ENCODE assay signal across 12 cellular contexts in the genomic region with DNA sequence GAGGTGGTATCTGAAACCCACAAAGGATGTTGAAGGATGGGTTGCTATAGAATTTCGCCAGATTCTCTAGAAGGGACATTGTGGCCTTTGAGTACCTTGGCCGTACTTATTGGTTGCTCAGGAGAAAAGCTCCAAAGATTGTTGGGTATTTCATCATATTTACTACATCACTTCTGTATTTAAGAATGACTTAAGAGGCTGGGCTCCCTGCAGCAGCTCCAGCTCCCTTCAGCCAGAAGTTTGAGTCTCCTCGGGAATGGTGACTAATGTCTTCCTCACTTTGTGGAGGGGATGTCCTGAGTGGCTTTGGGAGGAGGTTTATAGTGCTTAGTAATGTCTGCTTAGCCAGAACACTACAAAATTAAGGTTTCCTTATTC. TPM values are rescaled to one million over a fixed set of nuclear protein-coding genes. Genes with fewer than 3 reads are reported as not detected.
DNase-seq lines count a peak whose midpoint lies in the region; ATAC-seq and TF ChIP-seq lines count a peak whose summit lies in the region.
"Had no signal": no experiment of that assay in that cellular context is flagged by ENCODE, and none has a peak within 500 bp of the region (broad histone marks: within the 10 kb centered on the region; RNA-seq: fewer than 3 reads in every experiment).

No MANE protein-coding gene starts in this region.

- H3K27me3 ChIP-seq in body of pancreas (no peaks in the 10 kb centered on the region), aorta (ENCODE audit: control insufficient read depth in 1 of 2, insufficient read depth in 2 of 2, low read length in 1 of 2) (no peaks in the 10 kb centered on the region)
- H3K27me3 ChIP-seq: colonic mucosa had no signal

- H3K36me3 Mint-ChIP-seq in activated CD8-positive, alpha-beta memory T cell treated with anti-CD3 and anti-CD28 coated beads, Interleukin-2, amount 10 ng/mL, durations not matched to agents 7 days and 5 days = no peaks in the 10 kb centered on the region

- H3K4me3 ChIP-seq in body of pancreas = no peak overlapping the region
- no peak overlapping the region for H3K4me3 ChIP-seq in aorta (ENCODE audit: low read length in 2 of 2)
- H3K4me3 ChIP-seq: A549, colonic mucosa had no signal

- WGBS in body of pancreas, 2 donors = 71 to 87% methylated on average over 3 of the region's 3 CpGs
- WGBS in aorta, 2 donors = 29 to 39% methylated on average over 3 of the region's 3 CpGs

- H3K36me3 ChIP-seq in body of pancreas (replicated peaks in 1 of 2; ENCODE audit: insufficient read depth in 1 of 2, low read depth in 2 of 2) (no peaks in the 10 kb centered on the region), aorta (ENCODE audit: control insufficient read depth in 1 of 2, insufficient read depth in 2 of 2, low read length in 1 of 2) (no peaks in the 10 kb centered on the region)
- H3K36me3 ChIP-seq: colonic mucosa had no signal

- H3K9me3 Mint-ChIP-seq in activated CD8-positive, alpha-beta memory T cell treated with anti-CD3 and anti-CD28 coated beads, Interleukin-2, amount 10 ng/mL, durations not matched to agents 7 days and 5 days (ENCODE audit: low read depth) = no peaks in the 10 kb centered on the region

- ATAC-seq in activated CD8-positive, alpha-beta memory T cell treated with anti-CD3 and anti-CD28 coated beads, Interleukin-2, amount 10 ng/mL, durations not matched to agents 7 days and 5 days = no peak
- ATAC-seq in body of pancreas (peak; percentile 35), aorta (ENCODE audit: low FRiP score) (peak; percentile 89), HG02852 (IDR thresholded peaks at IDR 0.05; ENCODE audit: unreplicated experiment) (no peak)
- ATAC-seq: A549 had no signal

- no peak for TF ChIP-seq CTCF in body of pancreas (IDR thresholded peaks at IDR 0.05)

- H3K27me3 Mint-ChIP-seq in activated CD8-positive, alpha-beta memory T cell treated with anti-CD3 and anti-CD28 coated beads, Interleukin-2, amount 10 ng/mL, durations not matched to agents 7 days and 5 days = no peaks in the 10 kb centered on the region

- intact Hi-C loops in body of pancreas (cut with DNase I) (no loop called here), aorta (cut with DNase I) (loop anchor here (2.0 to 5.0 kb wide), 2 partner anchors 37 kb away; a partner anchor contains a TSS)

- H3K9me3 ChIP-seq in body of pancreas = no peaks in the 10 kb centered on the region
- H3K9me3 ChIP-seq in aorta (ENCODE audit: control insufficient read depth, low read length) = no peaks in the 10 kb centered on the region
- H3K9me3 ChIP-seq: A549, colonic mucosa had no signal

- H3K4me1 ChIP-seq in body of pancreas (no peaks in the 10 kb centered on the region), aorta (ENCODE audit: control insufficient read depth in 1 of 2, insufficient read depth in 2 of 2, low read length in 2 of 2) (no peaks in the 10 kb centered on the region)
- H3K4me1 ChIP-seq: A549, colonic mucosa had no signal

- no peak for TF ChIP-seq POLR2A in body of pancreas (IDR thresholded peaks at IDR 0.05)

- no peaks in the 10 kb centered on the region for H3K4me1 Mint-ChIP-seq in activated CD8-positive, alpha-beta memory T cell treated with anti-CD3 and anti-CD28 coated beads, Interleukin-2, amount 10 ng/mL, durations not matched to agents 7 days and 5 days

- H3K27ac ChIP-seq in body of pancreas (no peak overlapping the region), aorta (ENCODE audit: low read depth in 1 of 2, low read length in 2 of 2) (peak overlapping the region in 1 of 2 donors; percentile 52)
- H3K27ac ChIP-seq: A549, colonic mucosa had no signal

- peak; percentile 30 for DNase-seq in activated CD8-positive, alpha-beta memory T cell treated with anti-CD3 and anti-CD28 coated beads, Interleukin-2, amount 10 ng/mL, durations not matched to agents 7 days and 5 days
- no peak for DNase-seq in activated CD8-positive, alpha-beta memory T cell treated with anti-CD3 and anti-CD28 coated beads for 24 hours
- DNase-seq in body of pancreas = peak in 1 of 4 donors; percentile 23
- peak; percentile 76 for DNase-seq in iris pigment epithelial cell (ENCODE audit: low read depth)
- peak in 1 of 2 donors; percentile 62 for DNase-seq in aorta
- DNase-seq in activated gamma-delta T cell treated with Interleukin-2 at 50 U/mL for 16 hours = no peak
- no peak for DNase-seq in stimulated activated CD4-positive, alpha-beta T cell treated with anti-CD3 and anti-CD28 coated beads, Interleukin-15, amount 100 ng/mL, for 24 hours
- DNase-seq: colonic mucosa, Kasumi-1, NCI-H524 treated with DMSO at 0.1 percent for 48 hours had no signal

- no peak overlapping the region for H3K4me3 Mint-ChIP-seq in activated CD8-positive, alpha-beta memory T cell treated with anti-CD3 and anti-CD28 coated beads, Interleukin-2, amount 10 ng/mL, durations not matched to agents 7 days and 5 days

- CTCF ChIA-PET in activated CD8-positive, alpha-beta memory T cell treated with anti-CD3 and anti-CD28 coated beads, Interleukin-2, amount 10 ng/mL, durations not matched to agents 7 days and 5 days (lab: Charles Lee) = no interaction called here

- no peak overlapping the region for H3K27ac Mint-ChIP-seq in activated CD8-positive, alpha-beta memory T cell treated with anti-CD3 and anti-CD28 coated beads, Interleukin-2, amount 10 ng/mL, durations not matched to agents 7 days and 5 days

RNA-seq across cellular contexts. Expression of a gene that starts 18.1 kb away (rescaled TPM):
- 1 to 10 TPM; 1.1 to 1.3 TPM for total RNA-seq in activated CD8-positive, alpha-beta memory T cell treated with anti-CD3 and anti-CD28 coated beads, Interleukin-2, amount 10 ng/mL, durations not matched to agents 7 days and 5 days
- total RNA-seq in body of pancreas (1 to 10 TPM; 7.5 to 8.6 TPM), aorta (10 to 100 TPM; 20.2 to 22.2 TPM)
- 10 to 100 TPM in 1 of 2 donors, 1 to 10 TPM in 1; 3.1 to 26.1 TPM for polyA plus RNA-seq in aorta

RNA-seq across cellular contexts. Expression of a gene that starts 37.4 kb away (rescaled TPM):
- under 1 TPM in 1 of 2 experiments, not detected in 1; 0.12 TPM for total RNA-seq in activated CD8-positive, alpha-beta memory T cell treated with anti-CD3 and anti-CD28 coated beads, Interleukin-2, amount 10 ng/mL, durations not matched to agents 7 days and 5 days
- total RNA-seq in body of pancreas = 10 to 100 TPM; 30.4 to 48.1 TPM
- 100 to 1,000 TPM in 1 of 2 donors, 10 to 100 TPM in 1; 83.0 to 131 TPM for total RNA-seq in aorta
- polyA plus RNA-seq in aorta = 100 to 1,000 TPM in 1 of 2 donors, 10 to 100 TPM in 1; 76.7 to 105 TPM
- polyA plus RNA-seq: A549 had no signal

Comparison
In these comparisons a context has a peak if more than half of its experiments do, and no peak if none do; other contexts are left out.
1. DNase-seq: peak in activated CD8-positive, alpha-beta memory T cell treated with anti-CD3 and anti-CD28 coated beads, Interleukin-2, amount 10 ng/mL, durations not matched to agents 7 days and 5 days (single experiment) and iris pigment epithelial cell (single experiment); none in activated CD8-positive, alpha-beta memory T cell treated with anti-CD3 and anti-CD28 coated beads for 24 hours (single experiment), activated gamma-delta T cell treated with Interleukin-2 at 50 U/mL for 16 hours (single experiment) and stimulated activated CD4-positive, alpha-beta T cell treated with anti-CD3 and anti-CD28 coated beads, Interleukin-15, amount 100 ng/mL, for 24 hours (single experiment).
2. ATAC-seq: peak in body of pancreas (single experiment) and aorta (single experiment); none in activated CD8-positive, alpha-beta memory T cell treated with anti-CD3 and anti-CD28 coated beads, Interleukin-2, amount 10 ng/mL, durations not matched to agents 7 days and 5 days (single experiment) and HG02852 (single experiment).
3. RNA of a gene that starts 37.4 kb away (total RNA-seq): 83.0 to 131 TPM in aorta and 30.4 to 48.1 TPM in body of pancreas; 0.12 TPM in activated CD8-positive, alpha-beta memory T cell treated with anti-CD3 and anti-CD28 coated beads, Interleukin-2, amount 10 ng/mL, durations not matched to agents 7 days and 5 days; every median in the first group is over 10 times any median in the second.